Comparison of ENCODE assay signal across 1 cellular context in genomic region chr7:134646425-134647305, GRCh38.
TF ChIP-seq lines count a peak whose summit lies in the region.

TSS of gene BPGM (plus strand) at chr7:134646853. CDS start at chr7:134661508, 14,655 bp downstream.

TF ChIP-seq in HepG2, 621 proteins besides CTCF, POLR2A, EP300 and RAD21 (continued from another document and continues in another):
- no peak for TF ChIP-seq ZNF646 (CRISPR knock-in tag; IDR thresholded peaks at IDR 0.05)
- no peak; the same call in 1 of the 2 replicates for TF ChIP-seq CCDC6 (CRISPR knock-in tag; IDR thresholded peaks at IDR 0.05)
- peak; percentile 87 for TF ChIP-seq POLR2AphosphoS5 (IDR thresholded peaks at IDR 0.05; ENCODE audit: low read depth, low read length)
- no peak for TF ChIP-seq HNRNPK (IDR thresholded peaks at IDR 0.05; ENCODE audit: low read depth, low read length, poor library complexity, severe bottlenecking)
- no peak for TF ChIP-seq ZSCAN21 (CRISPR knock-in tag; IDR thresholded peaks at IDR 0.05; ENCODE audit: borderline replicate concordance)
- peak; percentile 50; the same call in 1 of the 2 replicates for TF ChIP-seq ZNF205 (CRISPR knock-in tag; IDR thresholded peaks at IDR 0.05)
- peak; percentile 98 for TF ChIP-seq NFYB (CRISPR knock-in tag; IDR thresholded peaks at IDR 0.05)
- peak; percentile 98 for TF ChIP-seq NFYC (CRISPR knock-in tag; IDR thresholded peaks at IDR 0.05)
- TF ChIP-seq PRDM15 (CRISPR knock-in tag; IDR thresholded peaks at IDR 0.05) = no peak
- TF ChIP-seq REST (IDR thresholded peaks at IDR 0.05; ENCODE audit: borderline replicate concordance in 1 of 2, low read depth in 1 of 2, low read length in 2 of 2) = peak in 1 of 2 experiments; percentile 76; a peak in 1 of 4 replicates
- no peak for TF ChIP-seq ISL2 (CRISPR knock-in tag; IDR thresholded peaks at IDR 0.05)
- no peak for TF ChIP-seq NONO (IDR thresholded peaks at IDR 0.05)
- TF ChIP-seq NONO (CRISPR knock-in tag; conservative IDR thresholded peaks at IDR 0.05) = no peak
- no peak for TF ChIP-seq ZNF431 (CRISPR knock-in tag; IDR thresholded peaks at IDR 0.05; ENCODE audit: borderline replicate concordance, low read depth)
- TF ChIP-seq ZNF510 (CRISPR knock-in tag; IDR thresholded peaks at IDR 0.05; ENCODE audit: low read depth) = no peak
- TF ChIP-seq ZNF225 (CRISPR knock-in tag; IDR thresholded peaks at IDR 0.05) = no peak; the same call in 1 of the 2 replicates
- no peak for TF ChIP-seq SMC3 (IDR thresholded peaks at IDR 0.05; ENCODE audit: low read length)
- peak; percentile 14; the same call in 1 of the 2 replicates for TF ChIP-seq ZNF580 (CRISPR knock-in tag; IDR thresholded peaks at IDR 0.05; ENCODE audit: borderline replicate concordance, low read depth)
- peak; percentile 18; the same call in 1 of the 2 replicates for TF ChIP-seq RXRB (CRISPR knock-in tag; IDR thresholded peaks at IDR 0.05; ENCODE audit: borderline replicate concordance)
- peak; percentile 53; the same call in 1 of the 2 replicates for TF ChIP-seq ZGPAT (CRISPR knock-in tag; IDR thresholded peaks at IDR 0.05)
- no peak for TF ChIP-seq MTA3 (CRISPR knock-in tag; IDR thresholded peaks at IDR 0.05)
- no peak for TF ChIP-seq ZC3H4 (CRISPR knock-in tag; IDR thresholded peaks at IDR 0.05; ENCODE audit: borderline replicate concordance)
- TF ChIP-seq ZNF891 (CRISPR knock-in tag; IDR thresholded peaks at IDR 0.05) = no peak
- no peak for TF ChIP-seq SALL2 (CRISPR knock-in tag; IDR thresholded peaks at IDR 0.05)
- TF ChIP-seq ZNF558 (CRISPR knock-in tag; IDR thresholded peaks at IDR 0.05; ENCODE audit: borderline replicate concordance) = no peak
- no peak for TF ChIP-seq ZNF780A (CRISPR knock-in tag; IDR thresholded peaks at IDR 0.05)
- no peak for TF ChIP-seq ZNF414 (CRISPR knock-in tag; IDR thresholded peaks at IDR 0.05)
- no peak for TF ChIP-seq BCLAF1 (IDR thresholded peaks at IDR 0.05)
- no peak for TF ChIP-seq ZNF607 (CRISPR knock-in tag; IDR thresholded peaks at IDR 0.05; ENCODE audit: borderline replicate concordance)
- TF ChIP-seq HNF1A (IDR thresholded peaks at IDR 0.05; ENCODE audit: low read depth) = no peak
- TF ChIP-seq HNF1A (CRISPR knock-in tag; IDR thresholded peaks at IDR 0.05; ENCODE audit: borderline replicate concordance) = no peak
- no peak for TF ChIP-seq ZNF557 (CRISPR knock-in tag; IDR thresholded peaks at IDR 0.05)
- TF ChIP-seq KLF11 (CRISPR knock-in tag; IDR thresholded peaks at IDR 0.05) = no peak; the same call in 1 of the 2 replicates
- no peak for TF ChIP-seq ZNF883 (CRISPR knock-in tag; IDR thresholded peaks at IDR 0.05; ENCODE audit: not compliant biosample characterization)
- peak; percentile 59 for TF ChIP-seq HOXA5 (CRISPR knock-in tag; IDR thresholded peaks at IDR 0.05)
